In the genomic region with DNA sequence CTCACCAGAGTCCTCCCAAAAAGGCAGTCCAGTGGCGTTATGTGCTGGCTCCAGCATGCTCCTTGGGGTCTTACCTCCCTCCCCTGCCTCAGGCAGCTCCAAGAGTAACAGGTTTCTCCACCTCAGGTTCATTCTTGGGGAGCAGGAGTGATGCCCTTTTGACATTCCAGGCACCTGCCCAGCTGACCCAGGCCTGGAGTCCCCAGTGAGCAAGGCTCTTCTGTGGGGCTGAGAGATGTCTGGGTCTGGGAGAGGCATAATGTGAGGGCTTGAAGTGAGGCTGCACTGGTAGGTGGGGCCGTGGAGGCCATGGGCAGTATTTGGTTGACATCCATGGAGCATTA, we compare ENCODE assay signal across 25 cellular contexts.
"Had no signal": no experiment of that assay in that cellular context is flagged by ENCODE, and none has a peak within 500 bp of the region (broad histone marks: within the 10 kb centered on the region; RNA-seq: fewer than 3 reads in every experiment).

No MANE protein-coding gene starts in this region.

- H3K27me3 Mint-ChIP-seq: activated CD4-positive, alpha-beta memory T cell treated with anti-CD3 and anti-CD28 coated beads, Interleukin-2, amount 10 ng/mL, durations not matched to agents 7 days and 5 days; activated CD4-positive, alpha-beta T cell treated with anti-CD3 and anti-CD28 coated beads, Interleukin-2, amount 10 ng/mL, durations not matched to agents 7 days and 5 days; activated naive CD4-positive, alpha-beta T cell treated with anti-CD3 and anti-CD28 coated beads, Interleukin-2, amount 50 U/mL, for 24 hours had no signal

- H3K27ac Mint-ChIP-seq: activated CD4-positive, alpha-beta memory T cell treated with anti-CD3 and anti-CD28 coated beads, Interleukin-2, amount 10 ng/mL, durations not matched to agents 7 days and 5 days; activated CD4-positive, alpha-beta T cell treated with anti-CD3 and anti-CD28 coated beads, Interleukin-2, amount 10 ng/mL, durations not matched to agents 7 days and 5 days; activated naive CD4-positive, alpha-beta T cell treated with anti-CD3 and anti-CD28 coated beads, Interleukin-2, amount 50 U/mL, for 24 hours had no signal

- H3K27ac ChIP-seq: SK-N-MC, VCaP had no signal

- FAIRE-seq: bronchial epithelial cell, K562 had no signal

- H3K4me3 ChIP-seq: K562, SK-N-MC had no signal

- H3K9me3 Mint-ChIP-seq: activated CD4-positive, alpha-beta memory T cell treated with anti-CD3 and anti-CD28 coated beads, Interleukin-2, amount 10 ng/mL, durations not matched to agents 7 days and 5 days; activated naive CD4-positive, alpha-beta T cell treated with anti-CD3 and anti-CD28 coated beads, Interleukin-2, amount 50 U/mL, for 24 hours had no signal

- DNase-seq: activated CD4-positive, alpha-beta memory T cell treated with anti-CD3 and anti-CD28 coated beads, Interleukin-2, amount 10 ng/mL, durations not matched to agents 7 days and 5 days; activated CD4-positive, alpha-beta T cell treated with anti-CD3 and anti-CD28 coated beads, Interleukin-2, amount 10 ng/mL, durations not matched to agents 7 days and 5 days; activated CD4-positive, CD25-positive, alpha-beta regulatory T cell; activated CD8-positive, alpha-beta memory T cell treated with anti-CD3 and anti-CD28 coated beads, Interleukin-2, amount 50 U/mL, for 4 hours; activated T-cell treated with anti-CD3 and anti-CD28 coated beads, Interleukin-2, amount 50 U/mL, for 1 hour; aorta; Kasumi-1; NCI-H1105 treated with DMSO at 0.1 percent for 48 hours; NCI-H1436 treated with DMSO at 0.1 percent for 48 hours; NCI-H187; NCI-H2081 treated with DMSO at 0.1 percent for 48 hours; NCI-H2171; NCI-H2227 treated with DMSO at 0.1 percent for 48 hours; NCI-H526 treated with DMSO at 0.1 percent for 48 hours; NCI-H82; OCI-M1; RPMI8226; T-helper 1 cell had no signal

- H3K36me3 Mint-ChIP-seq: activated naive CD4-positive, alpha-beta T cell treated with anti-CD3 and anti-CD28 coated beads, Interleukin-2, amount 50 U/mL, for 24 hours had no signal

- ATAC-seq: K562, Panc1, Right ventricle myocardium inferior had no signal

- H3K4me3 Mint-ChIP-seq: activated CD4-positive, alpha-beta memory T cell treated with anti-CD3 and anti-CD28 coated beads, Interleukin-2, amount 10 ng/mL, durations not matched to agents 7 days and 5 days; activated CD4-positive, alpha-beta T cell treated with anti-CD3 and anti-CD28 coated beads, Interleukin-2, amount 10 ng/mL, durations not matched to agents 7 days and 5 days; activated naive CD4-positive, alpha-beta T cell treated with anti-CD3 and anti-CD28 coated beads, Interleukin-2, amount 50 U/mL, for 24 hours had no signal
